Comparison of ENCODE assay signal across 1 cellular context in genomic region chr20:17863209-17863576, GRCh38.
TF ChIP-seq lines count a peak whose summit lies in the region.

No MANE protein-coding gene starts in this region.

TF ChIP-seq in HepG2, 621 proteins besides CTCF, POLR2A, EP300 and RAD21 (continued from another document and continues in another):
- no peak for TF ChIP-seq ATF6 (CRISPR knock-in tag; conservative IDR thresholded peaks at IDR 0.05)
- TF ChIP-seq ZNF792 (CRISPR knock-in tag; IDR thresholded peaks at IDR 0.05), result no peak
- peak; percentile 91 for TF ChIP-seq ZNF17 (CRISPR knock-in tag; IDR thresholded peaks at IDR 0.05)
- TF ChIP-seq ZHX1 (CRISPR knock-in tag; IDR thresholded peaks at IDR 0.05; ENCODE audit: low read depth), result no peak
- peak; percentile 78; the same call in 1 of the 2 replicates for TF ChIP-seq SETDB1 (CRISPR knock-in tag; IDR thresholded peaks at IDR 0.05; ENCODE audit: borderline replicate concordance)
- TF ChIP-seq ZMYM3 (CRISPR knock-in tag; IDR thresholded peaks at IDR 0.05), result no peak
- no peak for TF ChIP-seq HIC2 (CRISPR knock-in tag; IDR thresholded peaks at IDR 0.05; ENCODE audit: low read depth)
- TF ChIP-seq ATRX (CRISPR knock-in tag; IDR thresholded peaks at IDR 0.05; ENCODE audit: borderline replicate concordance), result 0 out of 2 replicates have a peak, but pooled peaks have one; percentile 26
- TF ChIP-seq BORCS8-MEF2B (CRISPR knock-in tag; IDR thresholded peaks at IDR 0.05), result no peak
- no peak for TF ChIP-seq REL (CRISPR knock-in tag; conservative IDR thresholded peaks at IDR 0.05)
- peak; percentile 81; the same call in 1 of the 2 replicates for TF ChIP-seq ZSCAN22 (CRISPR knock-in tag; IDR thresholded peaks at IDR 0.05)
- 0 out of 2 replicates have a peak, but pooled peaks have one; percentile 6 for TF ChIP-seq ZNF318 (CRISPR knock-in tag; IDR thresholded peaks at IDR 0.05)
- no peak for TF ChIP-seq HNRNPH1 (optimal IDR thresholded peaks at IDR 0.05; ENCODE audit: low read depth, low read length)
- no peak for TF ChIP-seq MIXL1 (CRISPR knock-in tag; IDR thresholded peaks at IDR 0.05)
- no peak for TF ChIP-seq ZNF275 (CRISPR knock-in tag; IDR thresholded peaks at IDR 0.05; ENCODE audit: borderline replicate concordance)
- no peak for TF ChIP-seq CERS6 (CRISPR knock-in tag; IDR thresholded peaks at IDR 0.05)
- no peak for TF ChIP-seq ZFP62 (CRISPR knock-in tag; IDR thresholded peaks at IDR 0.05)
- TF ChIP-seq MLXIP (CRISPR knock-in tag; IDR thresholded peaks at IDR 0.05; ENCODE audit: borderline replicate concordance), result no peak
- no peak for TF ChIP-seq ZNF639 (CRISPR knock-in tag; conservative IDR thresholded peaks at IDR 0.05)
- TF ChIP-seq NAIF1 (CRISPR knock-in tag; IDR thresholded peaks at IDR 0.05; ENCODE audit: borderline replicate concordance), result 0 out of 2 replicates have a peak, but pooled peaks have one; percentile 17
- TF ChIP-seq ZNF841 (CRISPR knock-in tag; IDR thresholded peaks at IDR 0.05; ENCODE audit: borderline replicate concordance), result no peak
- 0 out of 2 replicates have a peak, but pooled peaks have one; percentile 35 for TF ChIP-seq SP2 (CRISPR knock-in tag; IDR thresholded peaks at IDR 0.05)
- no peak for TF ChIP-seq ZNF678 (CRISPR knock-in tag; IDR thresholded peaks at IDR 0.05)
- no peak for TF ChIP-seq ZIK1 (CRISPR knock-in tag; IDR thresholded peaks at IDR 0.05; ENCODE audit: borderline replicate concordance, low read depth)
- TF ChIP-seq NFE2L1 (CRISPR knock-in tag; IDR thresholded peaks at IDR 0.05; ENCODE audit: borderline replicate concordance), result 0 out of 2 replicates have a peak, but pooled peaks have one; percentile 12
- TF ChIP-seq ZNF773 (CRISPR knock-in tag; IDR thresholded peaks at IDR 0.05; ENCODE audit: borderline replicate concordance), result no peak
- no peak for TF ChIP-seq ZNF282 (IDR thresholded peaks at IDR 0.05; ENCODE audit: partially characterized antibody)
- no peak for TF ChIP-seq ZNF343 (CRISPR knock-in tag; IDR thresholded peaks at IDR 0.05)
- no peak for TF ChIP-seq KDM2A (CRISPR knock-in tag; IDR thresholded peaks at IDR 0.05; ENCODE audit: borderline replicate concordance, low read depth)
- TF ChIP-seq SRY (CRISPR knock-in tag; IDR thresholded peaks at IDR 0.05), result peak; percentile 25; the same call in 1 of the 2 replicates
- no peak for TF ChIP-seq FOXO4 (CRISPR knock-in tag; conservative IDR thresholded peaks at IDR 0.05)
